ENCODE assay signal across 11 cellular contexts in genomic region chr11:47918882-47919495, GRCh38.
A peak's percentile ranks its signal among the peaks of the same experiment; 100 is the strongest.
DNase-seq lines count a peak whose midpoint lies in the region; TF ChIP-seq lines count a peak whose summit lies in the region.
"Had no signal": no experiment of that assay in that cellular context is flagged by ENCODE, and none has a peak within 500 bp of the region (broad histone marks: within the 10 kb centered on the region; RNA-seq: fewer than 3 reads in every experiment).

No MANE protein-coding gene starts in this region.

- H3K36me3 ChIP-seq in hepatocyte (replicated peaks; ENCODE audit: insufficient read depth, low read depth) (no peaks in the 10 kb centered on the region), thymus (ENCODE audit: control insufficient read depth, insufficient read depth) (no peaks in the 10 kb centered on the region)

- H3K27me3 ChIP-seq in hepatocyte (no peaks in the 10 kb centered on the region), thymus (ENCODE audit: control insufficient read depth, insufficient read depth) (no peaks in the 10 kb centered on the region)

- peak overlapping the region; percentile 58 for H3K4me2 ChIP-seq in hepatocyte

- no peak overlapping the region for H3K4me3 Mint-ChIP-seq in endothelial cell (ENCODE audit: unreplicated experiment)
- H3K4me3 Mint-ChIP-seq: activated naive CD4-positive, alpha-beta T cell treated with anti-CD3 and anti-CD28 coated beads, Interleukin-2, amount 50 U/mL, for 24 hours had no signal

- WGBS in hepatocyte (ENCODE audit: low lambda C conversion rate, missing lambda C conversion rate), result 82% methylated on average over 4 of the region's 4 CpGs
- 94% methylated on average over 4 of the region's 4 CpGs for WGBS in thymus

- TF ChIP-seq CTCF in hepatocyte (IDR thresholded peaks at IDR 0.05; ENCODE audit: poor library complexity) (no peak), endothelial cell (IDR thresholded peaks at IDR 0.05; ENCODE audit: unreplicated experiment) (no peak)

- no peaks in the 10 kb centered on the region for H3K9me2 ChIP-seq in hepatocyte (replicated peaks; ENCODE audit: insufficient read depth)

- no peaks in the 10 kb centered on the region for H3K79me2 ChIP-seq in hepatocyte

- H3K4me1 ChIP-seq in hepatocyte (ENCODE audit: insufficient read depth) (peaks cover 14% of the 10 kb centered on the region), thymus (ENCODE audit: control insufficient read depth, insufficient read depth, low read length) (peaks cover 74% of the 10 kb centered on the region)

- H3K4me3 ChIP-seq in hepatocyte (no peak overlapping the region), thymus (ENCODE audit: low read length) (no peak overlapping the region)

- no peaks in the 10 kb centered on the region for H4K20me1 ChIP-seq in hepatocyte (ENCODE audit: insufficient read depth, poor library complexity, severe bottlenecking)

- H3K9me3 ChIP-seq in hepatocyte (ENCODE audit: low read depth) (no peaks in the 10 kb centered on the region), thymus (ENCODE audit: control insufficient read depth) (no peaks in the 10 kb centered on the region)

- DNase-seq in DMS79 treated with DMSO at 0.1 percent for 48 hours (lab: John Stamatoyannopoulos, UW) (peak; percentile 42), DMS79 (lab: John Stamatoyannopoulos, UW) (no peak), SW480 (ENCODE audit: low spot score) (peak; percentile 73), hepatocyte (ENCODE audit: low spot score) (no peak), inferior parietal cortex (ENCODE audit: extremely low spot score) (no peak), endothelial cell (ENCODE audit: low spot score) (no peak), NCI-H748 treated with DMSO at 0.1 percent for 48 hours (lab: John Stamatoyannopoulos, UW) (no peak)
- DNase-seq: H7, MV-4-11 had no signal

- peaks cover 13% of the 10 kb centered on the region for H3K27me3 Mint-ChIP-seq in endothelial cell (ENCODE audit: unreplicated experiment)
- H3K27me3 Mint-ChIP-seq: activated naive CD4-positive, alpha-beta T cell treated with anti-CD3 and anti-CD28 coated beads, Interleukin-2, amount 50 U/mL, for 24 hours had no signal

- no peaks in the 10 kb centered on the region for H3K9me3 Mint-ChIP-seq in endothelial cell (ENCODE audit: unreplicated experiment)
- H3K9me3 Mint-ChIP-seq: activated naive CD4-positive, alpha-beta T cell treated with anti-CD3 and anti-CD28 coated beads, Interleukin-2, amount 50 U/mL, for 24 hours had no signal

- no peak overlapping the region for H3K27ac Mint-ChIP-seq in endothelial cell (ENCODE audit: unreplicated experiment)

- no peaks in the 10 kb centered on the region for H3K4me1 Mint-ChIP-seq in endothelial cell (ENCODE audit: unreplicated experiment)

- H3K27ac ChIP-seq in hepatocyte (peak overlapping the region; percentile 75), thymus (ENCODE audit: low read depth) (peak overlapping the region; percentile 91)

- H3K36me3 Mint-ChIP-seq in endothelial cell (ENCODE audit: low read depth, unreplicated experiment), result peaks cover 3% of the 10 kb centered on the region
- H3K36me3 Mint-ChIP-seq: activated naive CD4-positive, alpha-beta T cell treated with anti-CD3 and anti-CD28 coated beads, Interleukin-2, amount 50 U/mL, for 24 hours had no signal

- H2AFZ ChIP-seq in hepatocyte, result no peak overlapping the region

Comparison
In these comparisons a context has a peak if more than half of its experiments do, and no peak if none do; other contexts are left out.
1. DNase-seq: peak in DMS79 treated with DMSO at 0.1 percent for 48 hours (single experiment) and SW480 (single experiment); none in DMS79 (single experiment), hepatocyte (single experiment), inferior parietal cortex (single experiment), endothelial cell (single experiment) and NCI-H748 treated with DMSO at 0.1 percent for 48 hours (single experiment).